Comparison of ENCODE assay signal across 26 cellular contexts in genomic region chr17:45908935-45909334, GRCh38.
"Had no signal": no experiment of that assay in that cellular context is flagged by ENCODE, and none has a peak within 500 bp of the region (broad histone marks: within the 10 kb centered on the region; RNA-seq: fewer than 3 reads in every experiment).

No MANE protein-coding gene starts in this region.

- H3K27ac Mint-ChIP-seq: activated B cell treated with CpG ODN at 0.5 μM for 24 hours; activated CD8-positive, alpha-beta T cell treated with anti-CD3 and anti-CD28 coated beads for 36 hours; activated naive CD4-positive, alpha-beta T cell treated with anti-CD3 and anti-CD28 coated beads, Interleukin-2, amount 50 U/mL, for 72 hours; activated naive CD8-positive, alpha-beta T cell treated with anti-CD3 and anti-CD28 coated beads, Interleukin-2, amount 50 U/mL, for 24 hours; activated T-helper 1 cell treated with anti-CD3 and anti-CD28 coated beads, Interleukin-12 subunit alpha, Interleukin-12 subunit beta, Interleukin-2, Interleukin-4 antibody, amounts not matched to agents 30 ng/mL and 10 ng/mL and 1 ng/mL, durations not matched to agents 14 hours and 24 hours and 36 hours; T-helper 1 cell treated with Interleukin-12 subunit alpha and Interleukin-12 subunit beta and Interleukin-4 antibody, amounts not matched to agents 30 μg/mL and 1 μg/mL, for 36 hours had no signal

- ATAC-seq: body of pancreas had no signal

- H3K36me3 ChIP-seq: ascending aorta, MG63, Peyer's patch, SJSA1 had no signal

- H3K4me3 ChIP-seq: ascending aorta, body of pancreas, MG63, Peyer's patch, SJSA1 had no signal

- H3K4me1 Mint-ChIP-seq: activated B cell treated with CpG ODN at 0.5 μM for 24 hours had no signal

- H3K27me3 ChIP-seq: ascending aorta, Peyer's patch had no signal

- H3K4me3 Mint-ChIP-seq: activated B cell treated with CpG ODN at 0.5 μM for 24 hours; activated CD8-positive, alpha-beta T cell treated with anti-CD3 and anti-CD28 coated beads for 36 hours; activated naive CD8-positive, alpha-beta T cell treated with anti-CD3 and anti-CD28 coated beads, Interleukin-2, amount 50 U/mL, for 24 hours; activated T-helper 1 cell treated with anti-CD3 and anti-CD28 coated beads, Interleukin-12 subunit alpha, Interleukin-12 subunit beta, Interleukin-2, Interleukin-4 antibody, amounts not matched to agents 30 ng/mL and 10 ng/mL and 1 ng/mL, durations not matched to agents 14 hours and 24 hours and 36 hours; T-helper 1 cell treated with Interleukin-12 subunit alpha and Interleukin-12 subunit beta and Interleukin-4 antibody, amounts not matched to agents 30 μg/mL and 1 μg/mL, for 36 hours had no signal

- H3K4me1 ChIP-seq: ascending aorta, body of pancreas, Peyer's patch, SJSA1 had no signal

- DNase-seq: activated B cell treated with CpG ODN at 0.5 μM for 24 hours; activated CD4-positive, alpha-beta T cell treated with anti-CD3 and anti-CD28 coated beads, Interleukin-2, amount 50 U/mL, for 1 hour; activated CD8-positive, alpha-beta memory T cell treated with anti-CD3 and anti-CD28 coated beads, Interleukin-2, amount 50 U/mL, for 4 hours; activated effector memory CD4-positive, alpha-beta T cell treated with anti-CD3 and anti-CD28 coated beads, Interleukin-2, amount 50 U/mL, for 16 hours; activated naive CD4-positive, alpha-beta T cell treated with Interleukin-2 at 50 U/mL for 16 hours; activated naive CD8-positive, alpha-beta T cell treated with anti-CD3 and anti-CD28 coated beads, Interleukin-2, amount 50 U/mL, for 24 hours; activated T-cell treated with anti-CD3 and anti-CD28 coated beads, Interleukin-2, amount 50 U/mL, for 1 hour; amniotic stem cell; body of pancreas; central memory CD4-positive, alpha-beta T cell; MG63; MV-4-11; NCI-H1092 treated with DMSO at 0.1 percent for 48 hours; NCI-H1417 treated with DMSO at 0.1 percent for 48 hours; NCI-H1694; NCI-H2029; NCI-H2107; Peyer's patch; SHP77; T-helper 9 cell had no signal

- H3K27ac ChIP-seq: ascending aorta, body of pancreas, Peyer's patch, SJSA1 had no signal
